In genomic region chr5:135348920-135349319, GRCh38 we compare ENCODE assay signal across 18 cellular contexts. TPM values are rescaled to one million over a fixed set of nuclear protein-coding genes. Genes with fewer than 3 reads are reported as not detected.
A peak's percentile ranks its signal among the peaks of the same experiment; 100 is the strongest.
DNase-seq lines count a peak whose midpoint lies in the region; ATAC-seq and TF ChIP-seq lines count a peak whose summit lies in the region.
"Had no signal": no experiment of that assay in that cellular context is flagged by ENCODE, and none has a peak within 500 bp of the region (broad histone marks: within the 10 kb centered on the region; RNA-seq: fewer than 3 reads in every experiment).

No MANE protein-coding gene starts in this region.

- H3K36me3 ChIP-seq in IMR-90 (ENCODE audit: control insufficient read depth, insufficient read depth, low read length) (peaks cover 48% of the 10 kb centered on the region), neutrophil (peaks cover 88% of the 10 kb centered on the region)

- no peak overlapping the region for H3K9ac ChIP-seq in IMR-90 (ENCODE audit: low read depth, low read length)

- POLR2A ChIA-PET in IMR-90 (lab: Charles Lee; ENCODE audit: unreplicated experiment): no interaction called here

- no peak overlapping the region for H2BK5ac ChIP-seq in IMR-90 (ENCODE audit: low read depth, low read length, poor library complexity, severe bottlenecking)

- ATAC-seq in IMR-90 (ENCODE audit: low read depth) (peak; percentile 8; the same call in 1 of the 2 replicates), GM21390 (IDR thresholded peaks at IDR 0.05; ENCODE audit: unreplicated experiment) (no peak)
- ATAC-seq in activated T-helper 17 cell treated with anti-CD3 and anti-CD28 coated beads, Interleukin-2, amount 50 U/mL, for 72 hours (replicated peaks): no peak
- no peak for ATAC-seq in stimulated activated naive B cell treated with anti-CD40 and anti-IgM and Interleukin-4, amounts not matched to agents 10 μg/mL and 1 μg/mL and 100 μg/mL, for 72 hours (replicated peaks)
- ATAC-seq: HCT116 had no signal

- H2BK120ac ChIP-seq in IMR-90 (ENCODE audit: low read depth, low read length): no peak overlapping the region

- dilution Hi-C loops in IMR-90 (cut with HindIII; ENCODE audit: low sequenced_read_pairs, unreplicated experiment): no loop called here

- BruUV-seq in IMR-90 (replicated peaks; lab: Mats Ljungman, UMichigan): no TSS peak

- peaks cover 84% of the 10 kb centered on the region for H3K36me3 Mint-ChIP-seq in activated T-helper 17 cell treated with anti-CD3 and anti-CD28 coated beads, Interleukin-2, amount 50 U/mL, for 72 hours (ENCODE audit: low read depth)
- H3K36me3 Mint-ChIP-seq in stimulated activated naive B cell treated with anti-CD40 and anti-IgM and Interleukin-4, amounts not matched to agents 10 μg/mL and 1 μg/mL and 100 μg/mL, for 72 hours: peaks cover 37 to 61% of the 10 kb centered on the region in 2 donors

- no peak overlapping the region for H4K8ac ChIP-seq in IMR-90 (ENCODE audit: low read depth in 2 of 2, low read length in 2 of 2)

- H3K27me3 Mint-ChIP-seq in activated T-helper 17 cell treated with anti-CD3 and anti-CD28 coated beads, Interleukin-2, amount 50 U/mL, for 72 hours: no peaks in the 10 kb centered on the region
- no peaks in the 10 kb centered on the region for H3K27me3 Mint-ChIP-seq in stimulated activated naive B cell treated with anti-CD40 and anti-IgM and Interleukin-4, amounts not matched to agents 10 μg/mL and 1 μg/mL and 100 μg/mL, for 72 hours

- H3K9me1 ChIP-seq in IMR-90 (ENCODE audit: insufficient read depth, low read length): peaks cover 48% of the 10 kb centered on the region

- H3K14ac ChIP-seq in IMR-90 (replicated peaks; ENCODE audit: low read depth, low read length): 0 out of 2 replicates have a peak overlapping the region, but pooled peaks have one; percentile 7

- intact Hi-C loops in IMR-90 (cut with micrococcal nuclease): no loop called here

- CTCF ChIA-PET in IMR-90 (lab: Yijun Ruan, JAX): interaction anchor here (1.4 kb wide), 1 partner anchor 217 kb away, joined by 3 read pairs; no protein-coding TSS in a partner anchor

- DNase-seq in IMR-90: no peak
- no peak for DNase-seq in stimulated activated naive B cell treated with anti-CD40 and anti-IgM and Interleukin-4, amounts not matched to agents 10 μg/mL and 1 μg/mL and 100 μg/mL, for 72 hours
- no peak for DNase-seq in GM03348 (ENCODE audit: low spot score)
- no peak for DNase-seq in NCI-H146 (lab: John Stamatoyannopoulos, UW)
- DNase-seq: DMS79 treated with DMSO at 0.1 percent for 48 hours, GOT3, MV-4-11, NCI-H187 treated with DMSO at 0.1 percent for 48 hours, NCI-H226, NCI-H524, NCI-H82, OCI-M1, Right ventricle myocardium superior had no signal

- H3K4me1 ChIP-seq in IMR-90 (ENCODE audit: control insufficient read depth, insufficient read depth, low read length) (peaks cover 24% of the 10 kb centered on the region), neutrophil (ENCODE audit: control insufficient read depth in 1 of 2, insufficient read depth in 1 of 2, low read depth in 1 of 2, low read length in 1 of 2) (no peaks in the 10 kb centered on the region)

- H3K27me3 ChIP-seq in IMR-90 (ENCODE audit: control insufficient read depth, insufficient read depth, low read length) (no peaks in the 10 kb centered on the region), neutrophil (no peaks in the 10 kb centered on the region)

- H3K4ac ChIP-seq in IMR-90 (ENCODE audit: low read depth, low read length): no peak overlapping the region

- WGBS in IMR-90 (ENCODE audit: extremely low coverage in 2 of 2, insufficient read length in 1 of 2), 2 experiments: no CpG with 5 or more reads among the region's 1 CpG

- H2AK5ac ChIP-seq in IMR-90 (ENCODE audit: low read depth, low read length): no peak overlapping the region; the same call in 1 of the 2 replicates

- no peak overlapping the region for H3K56ac ChIP-seq in IMR-90 (ENCODE audit: extremely low read depth, insufficient read depth, low read length)

- no peaks in the 10 kb centered on the region for H3K9me3 Mint-ChIP-seq in activated T-helper 17 cell treated with anti-CD3 and anti-CD28 coated beads, Interleukin-2, amount 50 U/mL, for 72 hours
- H3K9me3 Mint-ChIP-seq in stimulated activated naive B cell treated with anti-CD40 and anti-IgM and Interleukin-4, amounts not matched to agents 10 μg/mL and 1 μg/mL and 100 μg/mL, for 72 hours: no peaks in the 10 kb centered on the region

- no peaks in the 10 kb centered on the region for H3K4me1 Mint-ChIP-seq in activated T-helper 17 cell treated with anti-CD3 and anti-CD28 coated beads, Interleukin-2, amount 50 U/mL, for 72 hours
- peaks cover 18 to 19% of the 10 kb centered on the region in 2 donors for H3K4me1 Mint-ChIP-seq in stimulated activated naive B cell treated with anti-CD40 and anti-IgM and Interleukin-4, amounts not matched to agents 10 μg/mL and 1 μg/mL and 100 μg/mL, for 72 hours

- no peak overlapping the region for H3K23ac ChIP-seq in IMR-90 (ENCODE audit: low read depth, low read length)

- no peak for TF ChIP-seq RAD21 in IMR-90 (IDR thresholded peaks at IDR 0.05; ENCODE audit: low read length)

- H3K79me1 ChIP-seq in IMR-90 (ENCODE audit: low read depth in 1 of 2, low read length in 2 of 2): peaks cover 58 to 89% of the 10 kb centered on the region in 2 experiments

- H4K20me1 ChIP-seq in IMR-90 (ENCODE audit: insufficient read depth, low read length): peaks cover 17% of the 10 kb centered on the region

- H3K27ac ChIP-seq in IMR-90 (ENCODE audit: insufficient read depth, low read length) (no peak overlapping the region), neutrophil (peak overlapping the region; percentile 41)
- H3K27ac ChIP-seq: SK-N-MC had no signal

- no peak overlapping the region for H3K18ac ChIP-seq in IMR-90 (ENCODE audit: low read depth, low read length)

- no peak overlapping the region for H4K5ac ChIP-seq in IMR-90 (ENCODE audit: low read depth, low read length)

- TF ChIP-seq CTCF in IMR-90 (conservative IDR thresholded peaks at IDR 0.05; ENCODE audit: low read depth, low read length) (no peak), neutrophil (IDR thresholded peaks at IDR 0.05) (no peak)

- in situ Hi-C loops in IMR-90 (cut with MboI; ENCODE audit: low sequenced_read_pairs): no loop called here

- no peak overlapping the region for H4K91ac ChIP-seq in IMR-90 (ENCODE audit: insufficient read depth, low read depth, low read length)

- peak overlapping the region; percentile 19 for H3K27ac Mint-ChIP-seq in activated T-helper 17 cell treated with anti-CD3 and anti-CD28 coated beads, Interleukin-2, amount 50 U/mL, for 72 hours
- peak overlapping the region; percentile 51 for H3K27ac Mint-ChIP-seq in stimulated activated naive B cell treated with anti-CD40 and anti-IgM and Interleukin-4, amounts not matched to agents 10 μg/mL and 1 μg/mL and 100 μg/mL, for 72 hours

- no peak overlapping the region for H3K4me3 Mint-ChIP-seq in activated T-helper 17 cell treated with anti-CD3 and anti-CD28 coated beads, Interleukin-2, amount 50 U/mL, for 72 hours
- no peak overlapping the region for H3K4me3 Mint-ChIP-seq in stimulated activated naive B cell treated with anti-CD40 and anti-IgM and Interleukin-4, amounts not matched to agents 10 μg/mL and 1 μg/mL and 100 μg/mL, for 72 hours

- H3K4me3 ChIP-seq in IMR-90 (ENCODE audit: insufficient read depth, low read depth, low read length): no peak overlapping the region
- H3K4me3 ChIP-seq in neutrophil (ENCODE audit: low read depth in 1 of 2, low read length in 1 of 2): no peak overlapping the region
- H3K4me3 ChIP-seq: SK-N-MC had no signal

- no peak overlapping the region for H2BK20ac ChIP-seq in IMR-90 (ENCODE audit: low read depth, low read length)

- no peak overlapping the region for H2AK9ac ChIP-seq in IMR-90 (replicated peaks; ENCODE audit: low read depth, low read length, poor library complexity)

- no peak overlapping the region for H2BK15ac ChIP-seq in IMR-90 (ENCODE audit: low read depth, low read length)

- TF ChIP-seq POLR2A in IMR-90 (IDR thresholded peaks at IDR 0.05; ENCODE audit: low read depth, low read length): no peak

- H3K9me3 ChIP-seq in IMR-90 (ENCODE audit: control insufficient read depth, insufficient read depth, low read length): no peaks in the 10 kb centered on the region
- H3K9me3 ChIP-seq in neutrophil: no peaks in the 10 kb centered on the region

- H3K4me2 ChIP-seq in IMR-90 (ENCODE audit: low read depth, low read length): no peak overlapping the region

- H2AFZ ChIP-seq in IMR-90 (replicated peaks; ENCODE audit: low read length, poor library complexity): no peak overlapping the region

TF ChIP-seq in IMR-90, 13 proteins besides CTCF, POLR2A, EP300 and RAD21 (continues in another document):
- TF ChIP-seq RCOR1 (IDR thresholded peaks at IDR 0.05; ENCODE audit: insufficient replicate concordance, low read length) (no peak), SMC3 (IDR thresholded peaks at IDR 0.05; ENCODE audit: low read depth, low read length) (no peak), MXI1 (IDR thresholded peaks at IDR 0.05; ENCODE audit: borderline replicate concordance, low read depth, low read length) (no peak), MAFK (IDR thresholded peaks at IDR 0.05; ENCODE audit: low read depth, low read length) (no peak), ELK1 (IDR thresholded peaks at IDR 0.05; ENCODE audit: borderline replicate concordance, low read depth, low read length) (no peak), CEBPB (IDR thresholded peaks at IDR 0.05; ENCODE audit: low read depth, low read length) (no peak)
- TF ChIP-seq, protein P1, sequence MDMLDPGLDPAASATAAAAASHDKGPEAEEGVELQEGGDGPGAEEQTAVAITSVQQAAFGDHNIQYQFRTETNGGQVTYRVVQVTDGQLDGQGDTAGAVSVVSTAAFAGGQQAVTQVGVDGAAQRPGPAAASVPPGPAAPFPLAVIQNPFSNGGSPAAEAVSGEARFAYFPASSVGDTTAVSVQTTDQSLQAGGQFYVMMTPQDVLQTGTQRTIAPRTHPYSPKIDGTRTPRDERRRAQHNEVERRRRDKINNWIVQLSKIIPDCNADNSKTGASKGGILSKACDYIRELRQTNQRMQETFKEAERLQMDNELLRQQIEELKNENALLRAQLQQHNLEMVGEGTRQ (IDR thresholded peaks at IDR 0.05; ENCODE audit: low read depth, low read length): no peak

RNA-seq across cellular contexts. Expression of gene MACROH2A1, which starts 50.1 kb away (rescaled TPM):
- total RNA-seq in IMR-90 (2012; rRNA removed): 126 and 141 TPM in 2 replicates
- 122 and 132 TPM in 2 replicates for polyA plus RNA-seq in IMR-90 (2012; rRNA removed)
- 111 and 126 TPM in 2 replicates for polyA plus RNA-seq in IMR-90 (2012; cell fraction: cytosol; rRNA removed)
- 211 and 389 TPM in 2 replicates for polyA plus RNA-seq in IMR-90 (2012; cell fraction: nucleus; rRNA removed; ENCODE audit: low replicate concordance)
- 100 to 1,000 TPM in 1 of 2 donors, 10 to 100 TPM in 1; 84.8 to 173 TPM for total RNA-seq in activated T-helper 17 cell treated with anti-CD3 and anti-CD28 coated beads, Interleukin-2, amount 50 U/mL, for 72 hours
